ENCODE assay signal across 11 cellular contexts in the genomic region with DNA sequence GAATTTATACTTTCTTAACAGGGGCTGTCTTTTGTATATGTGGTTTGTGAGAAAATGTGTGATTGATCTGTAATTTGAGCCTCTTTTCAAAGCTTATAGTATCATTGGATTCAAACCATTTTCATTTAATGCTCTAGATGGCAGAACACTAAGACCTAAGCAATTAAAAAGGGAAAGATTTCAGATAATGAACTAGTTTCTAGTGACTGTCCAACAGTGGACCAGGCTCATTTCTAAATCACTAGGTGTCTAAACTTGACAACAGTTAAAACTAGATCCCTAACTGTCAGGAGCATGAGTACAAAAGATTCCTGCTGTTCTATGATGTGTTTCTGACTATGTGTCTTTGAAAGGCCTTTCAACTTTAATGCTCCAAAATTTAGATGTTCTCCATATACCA. TPM values are rescaled to one million over a fixed set of nuclear protein-coding genes. Genes with fewer than 3 reads are reported as not detected.
A peak's percentile ranks its signal among the peaks of the same experiment; 100 is the strongest.
DNase-seq lines count a peak whose midpoint lies in the region; ATAC-seq and TF ChIP-seq lines count a peak whose summit lies in the region.
"Had no signal": no experiment of that assay in that cellular context is flagged by ENCODE, and none has a peak within 500 bp of the region (broad histone marks: within the 10 kb centered on the region; RNA-seq: fewer than 3 reads in every experiment).

No MANE protein-coding gene starts in this region.

- H3K27me3 ChIP-seq in esophagus squamous epithelium (no peaks in the 10 kb centered on the region), foreskin keratinocyte (peaks cover 4% of the 10 kb centered on the region)

- peak overlapping the region; percentile 90 for H3K27ac Mint-ChIP-seq in stimulated activated memory B cell treated with anti-CD40 and anti-IgM and Interleukin-4, amounts not matched to agents 10 μg/mL and 1 μg/mL and 100 μg/mL, for 72 hours
- no peak overlapping the region for H3K27ac Mint-ChIP-seq in MCF 10A (ENCODE audit: low read depth, unreplicated experiment)

- H3K36me3 ChIP-seq in OCI-LY7 (ENCODE audit: insufficient read depth, low read length): no peaks in the 10 kb centered on the region
- H3K36me3 ChIP-seq in esophagus squamous epithelium: no peaks in the 10 kb centered on the region

- H2AFZ ChIP-seq in OCI-LY7 (ENCODE audit: low read length): peak overlapping the region; percentile 49; the same call in 1 of the 2 replicates

- H3K4me1 ChIP-seq in OCI-LY7 (ENCODE audit: insufficient read depth, low read length, poor library complexity, severe bottlenecking) (peaks cover 63% of the 10 kb centered on the region), esophagus squamous epithelium (peaks cover 0 to 41% (median 0%) of the 10 kb centered on the region in 3 donors), foreskin keratinocyte (no peaks in the 10 kb centered on the region)

- no peaks in the 10 kb centered on the region for H4K20me1 ChIP-seq in OCI-LY7 (ENCODE audit: insufficient read depth, low read length)

- H3K9me2 ChIP-seq in OCI-LY7 (ENCODE audit: insufficient read depth, low read length): no peaks in the 10 kb centered on the region

- H3K4me1 Mint-ChIP-seq in stimulated activated memory B cell treated with anti-CD40 and anti-IgM and Interleukin-4, amounts not matched to agents 10 μg/mL and 1 μg/mL and 100 μg/mL, for 72 hours: peaks cover 69% of the 10 kb centered on the region
- no peaks in the 10 kb centered on the region for H3K4me1 Mint-ChIP-seq in MCF 10A (ENCODE audit: insufficient read depth, unreplicated experiment)

- H3K4me2 ChIP-seq in OCI-LY7 (ENCODE audit: low read length): peak overlapping the region; percentile 81

- H3K4me3 Mint-ChIP-seq in stimulated activated memory B cell treated with anti-CD40 and anti-IgM and Interleukin-4, amounts not matched to agents 10 μg/mL and 1 μg/mL and 100 μg/mL, for 72 hours: peak overlapping the region; percentile 79
- no peak overlapping the region for H3K4me3 Mint-ChIP-seq in MCF 10A (ENCODE audit: unreplicated experiment)

- peaks cover 83% of the 10 kb centered on the region; the same call in 1 of the 2 replicates for H3K79me2 ChIP-seq in OCI-LY7 (ENCODE audit: insufficient read depth, low read depth, low read length)

- no peak for TF ChIP-seq POLR2A in esophagus squamous epithelium (IDR thresholded peaks at IDR 0.05)

- TF ChIP-seq CTCF in OCI-LY7 (conservative IDR thresholded peaks at IDR 0.05; ENCODE audit: low read length) (peak; percentile 54), esophagus squamous epithelium (IDR thresholded peaks at IDR 0.05) (no peak), foreskin keratinocyte (conservative IDR thresholded peaks at IDR 0.05) (no peak), MCF 10A (IDR thresholded peaks at IDR 0.05; ENCODE audit: unreplicated experiment) (no peak)

- peak overlapping the region; percentile 90 for H3K27ac ChIP-seq in OCI-LY7 (ENCODE audit: low read depth, low read length, poor library complexity, severe bottlenecking)
- H3K27ac ChIP-seq in esophagus squamous epithelium: peak overlapping the region in 3 of 4 donors; percentile 43 to 66 (median 57)
- H3K27ac ChIP-seq in foreskin keratinocyte: no peak overlapping the region

- CTCF ChIA-PET in OCI-LY7 (lab: Charles Lee; ENCODE audit: unreplicated experiment) (interaction anchor here (1.3 kb wide), 1 partner anchor 10 kb away, joined by 3 read pairs; no protein-coding TSS in a partner anchor), MCF 10A (lab: Yijun Ruan, JAX) (interaction anchor here (0.6 to 0.7 kb wide), 2 partner anchors 144 to 320 kb away, joined by 3 read pairs; no protein-coding TSS in a partner anchor)

- POLR2A ChIA-PET in OCI-LY7 (lab: Charles Lee) (interaction anchor here (0.6 to 3.3 kb wide), 19 partner anchors 10 to 69 kb away, joined by 3 to 22 read pairs (median 5); no protein-coding TSS in a partner anchor), MCF 10A (lab: Yijun Ruan, JAX) (no interaction called here)

- TSS peak; percentile 89 for BruUV-seq in OCI-LY7 (replicated peaks; lab: Mats Ljungman, UMichigan)
- no TSS peak for BruUV-seq in MCF 10A (replicated peaks; lab: Mats Ljungman, UMichigan)

- no peaks in the 10 kb centered on the region for H3K27me3 Mint-ChIP-seq in stimulated activated memory B cell treated with anti-CD40 and anti-IgM and Interleukin-4, amounts not matched to agents 10 μg/mL and 1 μg/mL and 100 μg/mL, for 72 hours
- H3K27me3 Mint-ChIP-seq in MCF 10A (ENCODE audit: insufficient read depth, unreplicated experiment): no peaks in the 10 kb centered on the region

- H3K9me3 ChIP-seq in OCI-LY7 (ENCODE audit: low read length) (no peaks in the 10 kb centered on the region), esophagus squamous epithelium (no peaks in the 10 kb centered on the region)

- intact Hi-C loops in OCI-LY7 (cut with micrococcal nuclease; ENCODE audit: unreplicated experiment): loop anchor here (1.0 kb wide), 1 partner anchor 53 kb away; no protein-coding TSS in a partner anchor
- intact Hi-C loops in esophagus squamous epithelium (cut with DNase I): no loop called here
- intact Hi-C loops in MCF 10A (cut with micrococcal nuclease): no loop called here

- H3K9me3 Mint-ChIP-seq in stimulated activated memory B cell treated with anti-CD40 and anti-IgM and Interleukin-4, amounts not matched to agents 10 μg/mL and 1 μg/mL and 100 μg/mL, for 72 hours: no peaks in the 10 kb centered on the region
- H3K9me3 Mint-ChIP-seq in MCF 10A (ENCODE audit: unreplicated experiment): no peaks in the 10 kb centered on the region

- no peak for ATAC-seq in stimulated activated memory B cell treated with anti-CD40 and anti-IgM and Interleukin-4, amounts not matched to agents 10 μg/mL and 1 μg/mL and 100 μg/mL, for 72 hours
- ATAC-seq in foreskin keratinocyte: no peak
- ATAC-seq: K562, Panc1 had no signal

- no peaks in the 10 kb centered on the region for H3K36me3 Mint-ChIP-seq in stimulated activated memory B cell treated with anti-CD40 and anti-IgM and Interleukin-4, amounts not matched to agents 10 μg/mL and 1 μg/mL and 100 μg/mL, for 72 hours
- no peaks in the 10 kb centered on the region for H3K36me3 Mint-ChIP-seq in MCF 10A (ENCODE audit: insufficient read depth, unreplicated experiment)

- peak; percentile 40 for DNase-seq in SIG-M5 treated with dmso at 0.1 percent for 504 hours (lab: John Stamatoyannopoulos, UW; ENCODE audit: unreplicated experiment)
- no peak for DNase-seq in SIG-M5 (lab: John Stamatoyannopoulos, UW)
- DNase-seq in OCI-LY7 (ENCODE audit: low spot score): peak; percentile 24
- no peak for DNase-seq in esophagus squamous epithelium (lab: John Stamatoyannopoulos, UW)
- no peak for DNase-seq in foreskin keratinocyte
- DNase-seq in EL: no peak
- no peak for DNase-seq in MCF 10A (ENCODE audit: unreplicated experiment)
- DNase-seq: ACHN had no signal

- H3K4me3 ChIP-seq in OCI-LY7 (ENCODE audit: low read depth, low read length, poor library complexity, severe bottlenecking) (peak overlapping the region; percentile 60), esophagus squamous epithelium (peak overlapping the region in 1 of 4 donors; percentile 37)
- H3K4me3 ChIP-seq: K562 had no signal

RNA-seq across cellular contexts. Expression of a gene that starts 54.6 kb away (rescaled TPM):
- 70.3 and 73.7 TPM in 2 replicates for total RNA-seq in OCI-LY7 (2014; rRNA removed; shearing (Covaris generic))
- total RNA-seq in OCI-LY7 (2022) (69.4 and 86.6 TPM in 2 replicates), esophagus squamous epithelium (10 to 100 TPM in 2 of 4 donors, 1 to 10 TPM in 2; 4.5 to 54.0 (median 11.4) TPM), foreskin keratinocyte (0.99 and 2.0 TPM in 2 replicates), MCF 10A (2022) (4.4 and 6.9 TPM in 2 replicates)
- polyA plus RNA-seq in foreskin keratinocyte: 0.07 and 0.37 TPM in 2 replicates

Comparison
In these comparisons a context has a peak if more than half of its experiments do, and no peak if none do; other contexts are left out.
1. DNase-seq: peak in SIG-M5 treated with dmso at 0.1 percent for 504 hours (single experiment) and OCI-LY7 (single experiment); none in SIG-M5 (single experiment), esophagus squamous epithelium (single experiment), foreskin keratinocyte (0 of 2), EL (single experiment) and MCF 10A (single experiment).